8 cellular contexts compared by ENCODE assay signal in the genomic region with DNA sequence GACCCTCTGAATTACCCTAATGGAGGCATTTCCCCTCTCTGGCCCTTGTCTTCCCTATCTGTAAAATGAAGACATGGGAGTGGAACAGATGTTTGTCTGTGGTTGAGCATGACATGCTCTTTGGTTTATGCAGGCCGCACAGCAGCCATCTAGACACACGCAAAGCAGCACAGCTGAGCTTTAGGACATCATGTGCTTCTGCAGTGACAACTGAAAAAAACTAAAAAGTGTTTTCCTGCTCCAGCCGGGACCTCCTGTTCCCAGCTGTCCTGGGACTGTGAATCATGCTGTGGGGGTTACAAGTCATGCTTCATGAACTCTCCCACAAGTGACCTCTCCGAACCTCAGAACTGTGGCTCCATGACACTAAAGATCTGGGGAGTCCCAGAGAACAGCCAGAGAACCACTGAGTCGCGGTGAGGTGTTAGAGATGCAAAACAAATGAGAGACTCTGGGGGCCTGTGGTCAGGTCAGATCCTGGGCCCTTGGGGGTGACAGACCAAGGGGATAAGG. TPM values are rescaled to one million over a fixed set of nuclear protein-coding genes. Genes with fewer than 3 reads are reported as not detected.
DNase-seq lines count a peak whose midpoint lies in the region; ATAC-seq and TF ChIP-seq lines count a peak whose summit lies in the region.

No MANE protein-coding gene starts in this region.

- H3K27me3 Mint-ChIP-seq in activated CD4-positive, alpha-beta memory T cell treated with anti-CD3 and anti-CD28 coated beads for 36 hours = no peaks in the 10 kb centered on the region

- H3K27ac ChIP-seq in heart left ventricle = peak overlapping the region; percentile 79 to 93 (median 90)

- H3K36me3 Mint-ChIP-seq in activated CD4-positive, alpha-beta memory T cell treated with anti-CD3 and anti-CD28 coated beads for 36 hours = no peaks in the 10 kb centered on the region
- H3K36me3 Mint-ChIP-seq in stimulated activated effector memory CD8-positive, alpha-beta T cell treated with anti-CD3 and anti-CD28 coated beads, Interleukin-12 subunit alpha, Interleukin-12 subunit beta, amount 100 ng/mL, for 72 hours = no peaks in the 10 kb centered on the region

- H3K27me3 ChIP-seq in heart left ventricle = no peaks in the 10 kb centered on the region

- CTCF ChIA-PET in activated CD4-positive, alpha-beta memory T cell treated with anti-CD3 and anti-CD28 coated beads for 36 hours (lab: Charles Lee) = interaction anchor here (1.4 to 4.0 kb wide), 7 partner anchors 9 to 221 kb away, joined by 3 to 38 read pairs (median 27); a partner anchor contains a TSS

- TF ChIP-seq POLR2A in heart left ventricle (IDR thresholded peaks at IDR 0.05) = peak in 1 of 2 donors; percentile 41

- TF ChIP-seq CTCF in AG10803 (conservative IDR thresholded peaks at IDR 0.05; ENCODE audit: low read length) (no peak), heart left ventricle (IDR thresholded peaks at IDR 0.05) (no peak)

- peaks cover 60% of the 10 kb centered on the region for H3K4me1 Mint-ChIP-seq in activated CD4-positive, alpha-beta memory T cell treated with anti-CD3 and anti-CD28 coated beads for 36 hours (ENCODE audit: low read depth)
- H3K4me1 Mint-ChIP-seq in stimulated activated effector memory CD8-positive, alpha-beta T cell treated with anti-CD3 and anti-CD28 coated beads, Interleukin-12 subunit alpha, Interleukin-12 subunit beta, amount 100 ng/mL, for 72 hours = peaks cover 69% of the 10 kb centered on the region

- H3K9me3 ChIP-seq in heart left ventricle = no peaks in the 10 kb centered on the region

- POLR2A ChIA-PET in activated CD4-positive, alpha-beta memory T cell treated with anti-CD3 and anti-CD28 coated beads for 36 hours (lab: Charles Lee) = interaction anchor here (0.8 to 1.2 kb wide), 3 partner anchors 45 to 79 kb away, joined by 3 read pairs; a partner anchor contains a TSS

- no peaks in the 10 kb centered on the region for H3K36me3 ChIP-seq in heart left ventricle

- intact Hi-C loops in activated CD4-positive, alpha-beta memory T cell treated with anti-CD3 and anti-CD28 coated beads for 36 hours (cut with micrococcal nuclease) = loop anchor here (1.0 to 10.0 kb wide), 6 partner anchors 10 to 475 kb away; a partner anchor contains a TSS
- intact Hi-C loops in heart left ventricle (cut with DNase I) = loop anchor here in 2 of 10 donors (5.0 to 10.0 kb wide), 2 partner anchors 78 to 375 kb away; a partner anchor contains a TSS

- H3K4me3 Mint-ChIP-seq in activated CD4-positive, alpha-beta memory T cell treated with anti-CD3 and anti-CD28 coated beads for 36 hours = peak overlapping the region; percentile 99
- H3K4me3 Mint-ChIP-seq in stimulated activated effector memory CD8-positive, alpha-beta T cell treated with anti-CD3 and anti-CD28 coated beads, Interleukin-12 subunit alpha, Interleukin-12 subunit beta, amount 100 ng/mL, for 72 hours = peak overlapping the region; percentile 95

- ATAC-seq in GM19023 (IDR thresholded peaks at IDR 0.05; ENCODE audit: unreplicated experiment) (peak; percentile 64), HG03108 (IDR thresholded peaks at IDR 0.05; ENCODE audit: unreplicated experiment) (peak; percentile 49), heart left ventricle (peak; percentile 11 to 30 (median 26))
- ATAC-seq in stimulated activated effector memory CD8-positive, alpha-beta T cell treated with anti-CD3 and anti-CD28 coated beads, Interleukin-12 subunit alpha, Interleukin-12 subunit beta, amount 100 ng/mL, for 72 hours = peak; percentile 67

- H3K4me3 ChIP-seq in AG10803 (ENCODE audit: low read length) (peak overlapping the region; percentile 88), heart left ventricle (peak overlapping the region; percentile 2 to 87 (median 75))

- H3K4me1 ChIP-seq in heart left ventricle = peaks cover 9 to 74% (median 51%) of the 10 kb centered on the region in 12 donors

- DNase-seq in AG10803 (ENCODE audit: low read depth) (peak; percentile 81), heart left ventricle (peak in 3 of 5 donors; percentile 38 to 71 (median 68)), NCI-H1105 treated with DMSO at 0.1 percent for 48 hours (lab: John Stamatoyannopoulos, UW) (no peak), activated gamma-delta T cell treated with Interleukin-2 at 50 U/mL for 16 hours (no peak)
- peak; percentile 65 for DNase-seq in activated CD4-positive, alpha-beta memory T cell treated with anti-CD3 and anti-CD28 coated beads for 36 hours
- peak in 1 of 2 donors; percentile 62 for DNase-seq in stimulated activated effector memory CD8-positive, alpha-beta T cell treated with anti-CD3 and anti-CD28 coated beads, Interleukin-12 subunit alpha, Interleukin-12 subunit beta, amount 100 ng/mL, for 72 hours (ENCODE audit: low spot score in 2 of 2)

- H3K9me3 Mint-ChIP-seq in activated CD4-positive, alpha-beta memory T cell treated with anti-CD3 and anti-CD28 coated beads for 36 hours = peaks cover 1% of the 10 kb centered on the region
- no peaks in the 10 kb centered on the region for H3K9me3 Mint-ChIP-seq in stimulated activated effector memory CD8-positive, alpha-beta T cell treated with anti-CD3 and anti-CD28 coated beads, Interleukin-12 subunit alpha, Interleukin-12 subunit beta, amount 100 ng/mL, for 72 hours

- peak overlapping the region; percentile 89 for H3K27ac Mint-ChIP-seq in activated CD4-positive, alpha-beta memory T cell treated with anti-CD3 and anti-CD28 coated beads for 36 hours
- peak overlapping the region; percentile 95 for H3K27ac Mint-ChIP-seq in stimulated activated effector memory CD8-positive, alpha-beta T cell treated with anti-CD3 and anti-CD28 coated beads, Interleukin-12 subunit alpha, Interleukin-12 subunit beta, amount 100 ng/mL, for 72 hours

- WGBS in heart left ventricle, 4 donors = 66 to 67% (median 66%) methylated on average over 6 of the region's 6 CpGs

RNA-seq across cellular contexts. Expression of a gene that starts 1.7 kb away (rescaled TPM):
- total RNA-seq in activated CD4-positive, alpha-beta memory T cell treated with anti-CD3 and anti-CD28 coated beads for 36 hours = 10 to 100 TPM; 22.4 to 22.8 TPM
- total RNA-seq in heart left ventricle = 10 to 100 TPM in 7 of 9 donors, 1 to 10 TPM in 2; 7.1 to 27.3 (median 19.1) TPM
- 10 to 100 TPM; 16.0 to 45.6 TPM for polyA plus RNA-seq in heart left ventricle

RNA-seq across cellular contexts. Expression of a gene that starts 21.4 kb away (rescaled TPM):
- total RNA-seq in activated CD4-positive, alpha-beta memory T cell treated with anti-CD3 and anti-CD28 coated beads for 36 hours = 10 to 100 TPM; 32.2 to 32.9 TPM
- 10 to 100 TPM; 41.6 to 70.6 (median 50.4) TPM for total RNA-seq in heart left ventricle
- polyA plus RNA-seq in heart left ventricle = 10 to 100 TPM; 18.9 to 31.8 TPM

Comparison
In these comparisons a context has a peak if more than half of its experiments do, and no peak if none do; other contexts are left out.
1. DNase-seq: peak in AG10803 (single experiment), activated CD4-positive, alpha-beta memory T cell treated with anti-CD3 and anti-CD28 coated beads for 36 hours (single experiment) and heart left ventricle (3 of 5); none in NCI-H1105 treated with DMSO at 0.1 percent for 48 hours (single experiment) and activated gamma-delta T cell treated with Interleukin-2 at 50 U/mL for 16 hours (single experiment).
2. Peak in every context shown above with its lines, with median percentiles within 50 percentile points of each other: ATAC-seq.